8 cellular contexts compared by ENCODE assay signal in genomic region chr11:83159901-83160865, GRCh38. TPM values are rescaled to one million over a fixed set of nuclear protein-coding genes. Genes with fewer than 3 reads are reported as not detected.
DNase-seq lines count a peak whose midpoint lies in the region; ATAC-seq and TF ChIP-seq lines count a peak whose summit lies in the region.

No MANE protein-coding gene starts in this region.

- no peak for DNase-seq in DND-41
- peak; percentile 35 for DNase-seq in NAMALWA (ENCODE audit: low spot score)
- DNase-seq in central memory CD8-positive, alpha-beta T cell (ENCODE audit: low spot score in 2 of 2) = no peak
- no peak for DNase-seq in sciatic nerve (ENCODE audit: low spot score)
- no peak for DNase-seq in KG1 (lab: John Stamatoyannopoulos, UW)
- DNase-seq in NCI-H2107 (lab: John Stamatoyannopoulos, UW) = no peak
- no peak for DNase-seq in germinal center (ENCODE audit: low spot score)

- H2AFZ ChIP-seq in DND-41 (ENCODE audit: low read depth, low read length) = no peak overlapping the region

- H3K4me3 ChIP-seq in DND-41 (ENCODE audit: low read depth in 1 of 2, low read length in 2 of 2) (peak overlapping the region; percentile 50 to 64; a peak in 3 of 4 replicates), mucosa of stomach (ENCODE audit: low read length) (peak overlapping the region; percentile 64)

- no peaks in the 10 kb centered on the region for H3K9me3 ChIP-seq in DND-41 (ENCODE audit: insufficient read depth, low read length, severe bottlenecking)
- H3K9me3 ChIP-seq in mucosa of stomach (ENCODE audit: control insufficient read depth, low read length) = no peaks in the 10 kb centered on the region

- H3K4me1 ChIP-seq in DND-41 (ENCODE audit: insufficient read depth, low read length) = peaks cover 57% of the 10 kb centered on the region
- peaks cover 16% of the 10 kb centered on the region for H3K4me1 ChIP-seq in mucosa of stomach (ENCODE audit: control insufficient read depth, insufficient read depth, low read length)

- H3K4me1 Mint-ChIP-seq in central memory CD8-positive, alpha-beta T cell = peaks cover 37% of the 10 kb centered on the region

- H3K36me3 Mint-ChIP-seq in central memory CD8-positive, alpha-beta T cell (ENCODE audit: insufficient read depth) = peaks cover 64% of the 10 kb centered on the region

- TF ChIP-seq CTCF in DND-41 (IDR thresholded peaks at IDR 0.05; ENCODE audit: borderline replicate concordance, extremely low read depth, low read length, poor library complexity, severe bottlenecking) = no peak

- H3K27ac Mint-ChIP-seq in central memory CD8-positive, alpha-beta T cell (ENCODE audit: low read depth) = peak overlapping the region; percentile 98

- peaks cover 45% of the 10 kb centered on the region for H4K20me1 ChIP-seq in DND-41 (ENCODE audit: insufficient read depth, low read length)

- intact Hi-C loops in sciatic nerve (cut with DNase I) = no loop called here

- H3K4me2 ChIP-seq in DND-41 (ENCODE audit: insufficient read depth, low read length) = peak overlapping the region; percentile 80

- no peaks in the 10 kb centered on the region for H3K27me3 Mint-ChIP-seq in central memory CD8-positive, alpha-beta T cell

- H3K36me3 ChIP-seq in DND-41 (ENCODE audit: insufficient read depth, low read length) (peaks cover 76% of the 10 kb centered on the region), mucosa of stomach (ENCODE audit: control insufficient read depth, insufficient read depth, low read length) (no peaks in the 10 kb centered on the region)

- peak overlapping the region; percentile 82 for H3K9ac ChIP-seq in DND-41 (ENCODE audit: low read depth, low read length)
- H3K9ac ChIP-seq in mucosa of stomach (ENCODE audit: low read length) = peak overlapping the region; percentile 100

- H3K79me2 ChIP-seq in DND-41 (ENCODE audit: insufficient read depth, low read length) = peaks cover 82% of the 10 kb centered on the region

- no peaks in the 10 kb centered on the region for H3K27me3 ChIP-seq in DND-41 (ENCODE audit: insufficient read depth, low read length, poor library complexity)
- H3K27me3 ChIP-seq in mucosa of stomach (ENCODE audit: control insufficient read depth, insufficient read depth, low read length) = no peaks in the 10 kb centered on the region

- H3K27ac ChIP-seq in DND-41 (ENCODE audit: low read length) = peak overlapping the region; percentile 17; the same call in 1 of the 2 replicates

- no peaks in the 10 kb centered on the region for H3K9me3 Mint-ChIP-seq in central memory CD8-positive, alpha-beta T cell

- ATAC-seq in DND-41 (ENCODE audit: insufficient read depth, low read depth) = no peak
- ATAC-seq in central memory CD8-positive, alpha-beta T cell (replicated peaks; ENCODE audit: extremely low read depth, poor library complexity, severe bottlenecking) = no peak
- no peak for ATAC-seq in sciatic nerve

- H3K4me3 Mint-ChIP-seq in central memory CD8-positive, alpha-beta T cell = peak overlapping the region; percentile 98

RNA-seq across cellular contexts. Expression of gene PCF11, which starts 3.3 kb away (rescaled TPM):
- total RNA-seq in sciatic nerve = 84.4 TPM

RNA-seq across cellular contexts. Expression of gene ANKRD42, which starts 33.3 kb away (rescaled TPM):
- total RNA-seq in sciatic nerve = 10.7 TPM
